ENCODE assay signal across 24 cellular contexts in genomic region chr4:64405761-64406160, GRCh38. TPM values are rescaled to one million over a fixed set of nuclear protein-coding genes. Genes with fewer than 3 reads are reported as not detected.
"Had no signal": no experiment of that assay in that cellular context is flagged by ENCODE, and none has a peak within 500 bp of the region (broad histone marks: within the 10 kb centered on the region; RNA-seq: fewer than 3 reads in every experiment).

No MANE protein-coding gene starts in this region.

- H3K27ac ChIP-seq: gastroesophageal sphincter, hepatocyte, pancreas, skin epidermis, suprapubic skin, thyroid gland, upper lobe of left lung, vagina had no signal

- H2AFZ ChIP-seq: hepatocyte had no signal

- H3K4me2 ChIP-seq: hepatocyte had no signal

- H3K36me3 ChIP-seq: gastroesophageal sphincter, pancreas, suprapubic skin, thyroid gland, upper lobe of left lung, vagina had no signal

- H3K9me3 ChIP-seq: gastroesophageal sphincter, pancreas, suprapubic skin, thyroid gland, upper lobe of left lung, vagina had no signal

- DNase-seq: effector memory CD4-positive, alpha-beta T cell; glutamatergic neuron; kidney; left cardiac atrium; occipital lobe; pancreas; stimulated activated CD4-positive, alpha-beta T cell treated with anti-CD3 and anti-CD28 coated beads, Interleukin-12 subunit alpha, Interleukin-12 subunit beta, amount 100 ng/mL, for 4 hours; stimulated activated naive CD8-positive, alpha-beta T cell treated with anti-CD3 and anti-CD28 coated beads, Interleukin-15, Interleukin-2, amounts not matched to agents 100 U/mL and 50 U/mL, for 24 hours; thyroid gland had no signal

- ATAC-seq: esophagus mucosa; gastroesophageal sphincter; natural killer cell treated with Interleukin-12 subunit alpha and Interleukin-12 subunit beta and Interleukin-15 and Interleukin-18, amount 100 ng/mL, for 72 hours; pancreas; sciatic nerve; stimulated activated naive CD8-positive, alpha-beta T cell treated with anti-CD3 and anti-CD28 coated beads, Interleukin-15, Interleukin-2, amounts not matched to agents 100 U/mL and 50 U/mL, for 24 hours had no signal

- H3K4me3 ChIP-seq: gastroesophageal sphincter, hepatocyte, pancreas, skin epidermis, suprapubic skin, thyroid gland, upper lobe of left lung, vagina had no signal

- H3K27me3 ChIP-seq: gastroesophageal sphincter, hepatocyte, pancreas, suprapubic skin, thyroid gland, upper lobe of left lung, vagina had no signal

- H3K79me2 ChIP-seq: hepatocyte had no signal

- H3K4me1 ChIP-seq: gastroesophageal sphincter, pancreas, thyroid gland, upper lobe of left lung had no signal

RNA-seq across cellular contexts. Expression of gene TECRL, which starts 3.5 kb away (rescaled TPM):
- total RNA-seq: esophagus mucosa; fibroblast of lung; gastroesophageal sphincter; kidney; liver; lung microvascular endothelial cell; mesenteric fat pad; natural killer cell treated with Interleukin-12 subunit alpha and Interleukin-12 subunit beta and Interleukin-15 and Interleukin-18, amount 100 ng/mL, for 72 hours; progenitor cell of endocrine pancreas; renal cortical epithelial cell; sciatic nerve; suprapubic skin; thyroid gland; upper lobe of left lung; vagina had no signal
- polyA plus RNA-seq: fibroblast of lung, liver had no signal
